8 cellular contexts compared by ENCODE assay signal in genomic region chr6:139375239-139376053, GRCh38. TPM values are rescaled to one million over a fixed set of nuclear protein-coding genes. Genes with fewer than 3 reads are reported as not detected.
DNase-seq lines count a peak whose midpoint lies in the region; ATAC-seq and TF ChIP-seq lines count a peak whose summit lies in the region.

No MANE protein-coding gene starts in this region.

- H3F3A ChIP-seq in neural cell (ENCODE audit: insufficient read depth, low read length, poor library complexity, severe bottlenecking): peaks cover 6% of the 10 kb centered on the region

- H3K27ac ChIP-seq in RWPE1 (peak overlapping the region; percentile 99), neural cell (ENCODE audit: low read length) (peak overlapping the region; percentile 98)

- peak; percentile 55 for ATAC-seq in stimulated activated naive CD8-positive, alpha-beta T cell treated with anti-CD3 and anti-CD28 coated beads, Interleukin-15, amount 100 ng/mL, for 72 hours

- peaks cover 10% of the 10 kb centered on the region for H4K20me1 ChIP-seq in neural cell (ENCODE audit: insufficient read depth)

- TF ChIP-seq CTCF in RWPE1 (conservative IDR thresholded peaks at IDR 0.05; ENCODE audit: low read depth) (no peak), neural cell (IDR thresholded peaks at IDR 0.05; ENCODE audit: poor library complexity, severe bottlenecking) (peak; percentile 37)

- H2AFZ ChIP-seq in neural cell (ENCODE audit: low read depth, low read length): peak overlapping the region; percentile 83

- H3K9me3 Mint-ChIP-seq in stimulated activated naive CD8-positive, alpha-beta T cell treated with anti-CD3 and anti-CD28 coated beads, Interleukin-15, amount 100 ng/mL, for 72 hours: no peaks in the 10 kb centered on the region

- H3K4me3 ChIP-seq in neural cell (ENCODE audit: low read length): peak overlapping the region; percentile 87

- no peaks in the 10 kb centered on the region for H3K27me3 Mint-ChIP-seq in stimulated activated naive CD8-positive, alpha-beta T cell treated with anti-CD3 and anti-CD28 coated beads, Interleukin-15, amount 100 ng/mL, for 72 hours

- DNase-seq in EL: peak; percentile 98
- DNase-seq in H4 (ENCODE audit: low spot score): peak; percentile 94
- DNase-seq in LoVo (ENCODE audit: low spot score): peak; percentile 93
- peak; percentile 80 for DNase-seq in RWPE1 (ENCODE audit: low spot score)
- peak; percentile 73 for DNase-seq in activated T-helper 9 cell treated with anti-CD3 and anti-CD28 coated beads, Interleukin-2, amount 50 U/mL, for 16 hours (ENCODE audit: low read depth)
- DNase-seq in fibroblast of the conjunctiva (ENCODE audit: low read depth): peak; percentile 99
- peak; percentile 84 to 87 for DNase-seq in stimulated activated naive CD8-positive, alpha-beta T cell treated with anti-CD3 and anti-CD28 coated beads, Interleukin-15, amount 100 ng/mL, for 72 hours

- H3K4me1 Mint-ChIP-seq in stimulated activated naive CD8-positive, alpha-beta T cell treated with anti-CD3 and anti-CD28 coated beads, Interleukin-15, amount 100 ng/mL, for 72 hours: peaks cover 31% of the 10 kb centered on the region

- no peaks in the 10 kb centered on the region for H3K36me3 ChIP-seq in neural cell (ENCODE audit: insufficient read depth, low read length)

- peak overlapping the region; percentile 98 for H3K9ac ChIP-seq in neural cell (ENCODE audit: low read length)

- peak overlapping the region; percentile 98 to 99 for H3K27ac Mint-ChIP-seq in stimulated activated naive CD8-positive, alpha-beta T cell treated with anti-CD3 and anti-CD28 coated beads, Interleukin-15, amount 100 ng/mL, for 72 hours

- TF ChIP-seq RAD21 in neural cell (conservative IDR thresholded peaks at IDR 0.05): peak; percentile 74

- peak; percentile 64 for TF ChIP-seq EP300 in neural cell (conservative IDR thresholded peaks at IDR 0.05; ENCODE audit: poor library complexity, severe bottlenecking)

- POLR2A ChIA-PET in RWPE1 (lab: Yijun Ruan, JAX; ENCODE audit: low non-redundant PET): interaction anchor here (0.5 kb wide), 1 partner anchor 332 kb away, joined by 4 read pairs; no protein-coding TSS in a partner anchor

- peaks cover 34% of the 10 kb centered on the region for H3K79me2 ChIP-seq in neural cell (replicated peaks; ENCODE audit: insufficient read depth, low read length)

- H3K4me3 Mint-ChIP-seq in stimulated activated naive CD8-positive, alpha-beta T cell treated with anti-CD3 and anti-CD28 coated beads, Interleukin-15, amount 100 ng/mL, for 72 hours: peak overlapping the region; percentile 92 to 96

- no peaks in the 10 kb centered on the region for H3K9me3 ChIP-seq in neural cell (ENCODE audit: low read length)

- no peaks in the 10 kb centered on the region for H3K27me3 ChIP-seq in neural cell (ENCODE audit: insufficient read depth, low read depth, low read length)

- CTCF ChIA-PET in RWPE1 (lab: Yijun Ruan, JAX): interaction anchor here (0.6 to 0.7 kb wide), 4 partner anchors 9 to 1066 kb away, joined by 3 read pairs; no protein-coding TSS in a partner anchor

- H3K9me2 ChIP-seq in neural cell (ENCODE audit: insufficient read depth, low read length): no peaks in the 10 kb centered on the region

- H3K4me2 ChIP-seq in neural cell (ENCODE audit: low read length): peak overlapping the region; percentile 65

TF ChIP-seq in neural cell, 6 proteins besides CTCF, POLR2A, EP300 and RAD21:
- peak; percentile 40 for TF ChIP-seq TAF1 (IDR thresholded peaks at IDR 0.05; ENCODE audit: low read depth)
- peak; percentile 70 for TF ChIP-seq MXI1 (conservative IDR thresholded peaks at IDR 0.05; ENCODE audit: poor library complexity, severe bottlenecking)
- no peak for TF ChIP-seq REST (IDR thresholded peaks at IDR 0.05; ENCODE audit: borderline replicate concordance)
- TF ChIP-seq EZH2 (IDR thresholded peaks at IDR 0.05; ENCODE audit: borderline replicate concordance, insufficient read depth, low read length, poor library complexity, severe bottlenecking): no peak
- peak; percentile 73 for TF ChIP-seq POLR2AphosphoS5 (IDR thresholded peaks at IDR 0.05)
- peak; percentile 72 for TF ChIP-seq SMC3 (conservative IDR thresholded peaks at IDR 0.05; ENCODE audit: poor library complexity)

RNA-seq across cellular contexts. Expression of gene CITED2, which starts 1.0 kb away (rescaled TPM):
- 28.1 and 31.2 TPM in 2 replicates for total RNA-seq in H4 (2014; rRNA removed; shearing (Covaris generic))
- 38.1 and 41.9 TPM in 2 replicates for polyA plus RNA-seq in neural cell
- 49.8 and 64.3 TPM in 2 replicates for polyA minus RNA-seq in neural cell

Comparison
In these comparisons a context has a peak if more than half of its experiments do, and no peak if none do; other contexts are left out.
1. Peak in every context shown above with its lines: DNase-seq, ATAC-seq, H3K4me3 ChIP-seq and H3K27ac ChIP-seq.